Comparison of ENCODE assay signal across 1 cellular context in the genomic region with DNA sequence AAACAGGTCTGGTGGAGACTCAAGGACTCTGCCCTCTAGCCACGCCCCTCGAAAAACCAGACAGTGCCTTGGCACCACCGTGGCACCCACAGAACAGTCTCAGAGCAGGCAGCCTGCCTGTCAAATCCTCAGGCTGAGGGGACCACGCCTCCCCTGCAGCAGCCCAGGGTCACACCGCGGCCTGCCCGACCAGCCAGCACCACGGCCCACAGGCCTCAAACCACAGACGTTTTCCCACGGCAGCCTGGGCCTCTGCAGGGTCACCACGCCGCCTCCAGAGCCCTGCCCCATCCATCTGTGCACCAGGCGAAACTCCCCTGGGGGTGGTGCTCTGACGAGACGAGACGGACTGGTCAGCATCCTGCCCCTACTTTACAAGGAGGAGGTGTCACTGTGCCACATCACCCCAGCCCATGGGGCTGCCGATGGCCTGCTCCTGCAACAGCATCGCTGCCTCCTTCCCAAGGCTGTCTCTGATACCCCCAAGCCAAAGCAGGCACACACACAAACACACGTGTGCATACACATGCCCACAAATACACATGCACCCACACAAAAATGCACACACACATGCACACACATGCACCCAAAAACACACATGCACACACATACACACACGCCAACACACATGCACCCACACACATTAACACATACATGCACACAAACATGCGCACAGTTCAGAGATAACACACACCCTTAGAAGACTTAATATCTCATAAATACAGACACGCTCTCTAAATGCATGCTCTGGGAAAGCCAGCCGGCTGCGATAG.
TF ChIP-seq lines count a peak whose summit lies in the region.

No MANE protein-coding gene starts in this region.

TF ChIP-seq in SK-N-SH treated with all-trans-retinoic acid at 6 μM for 48 hours, 23 proteins besides CTCF, POLR2A, EP300 and RAD21 (continued from another document):
- TF ChIP-seq, protein P1, sequence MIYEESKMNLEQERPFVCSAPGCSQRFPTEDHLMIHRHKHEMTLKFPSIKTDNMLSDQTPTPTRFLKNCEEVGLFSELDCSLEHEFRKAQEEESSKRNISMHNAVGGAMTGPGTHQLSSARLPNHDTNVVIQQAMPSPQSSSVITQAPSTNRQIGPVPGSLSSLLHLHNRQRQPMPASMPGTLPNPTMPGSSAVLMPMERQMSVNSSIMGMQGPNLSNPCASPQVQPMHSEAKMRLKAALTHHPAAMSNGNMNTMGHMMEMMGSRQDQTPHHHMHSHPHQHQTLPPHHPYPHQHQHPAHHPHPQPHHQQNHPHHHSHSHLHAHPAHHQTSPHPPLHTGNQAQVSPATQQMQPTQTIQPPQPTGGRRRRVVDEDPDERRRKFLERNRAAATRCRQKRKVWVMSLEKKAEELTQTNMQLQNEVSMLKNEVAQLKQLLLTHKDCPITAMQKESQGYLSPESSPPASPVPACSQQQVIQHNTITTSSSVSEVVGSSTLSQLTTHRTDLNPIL (CRISPR knock-in tag; IDR thresholded peaks at IDR 0.05; ENCODE audit: low read depth): no peak
- TF ChIP-seq PATZ1 (CRISPR knock-in tag; IDR thresholded peaks at IDR 0.05; ENCODE audit: borderline replicate concordance) (no peak), ISL1 (CRISPR knock-in tag; IDR thresholded peaks at IDR 0.05) (no peak), ZNF8 (CRISPR knock-in tag; IDR thresholded peaks at IDR 0.05) (no peak), PPARA (CRISPR knock-in tag; IDR thresholded peaks at IDR 0.05; ENCODE audit: borderline replicate concordance) (no peak)
TF ChIP-seq in SK-N-SH treated with all-trans-retinoic acid at 6 μM for 48 hours: peak in this region for 0.
